1 cellular context compared by ENCODE assay signal in the genomic region with DNA sequence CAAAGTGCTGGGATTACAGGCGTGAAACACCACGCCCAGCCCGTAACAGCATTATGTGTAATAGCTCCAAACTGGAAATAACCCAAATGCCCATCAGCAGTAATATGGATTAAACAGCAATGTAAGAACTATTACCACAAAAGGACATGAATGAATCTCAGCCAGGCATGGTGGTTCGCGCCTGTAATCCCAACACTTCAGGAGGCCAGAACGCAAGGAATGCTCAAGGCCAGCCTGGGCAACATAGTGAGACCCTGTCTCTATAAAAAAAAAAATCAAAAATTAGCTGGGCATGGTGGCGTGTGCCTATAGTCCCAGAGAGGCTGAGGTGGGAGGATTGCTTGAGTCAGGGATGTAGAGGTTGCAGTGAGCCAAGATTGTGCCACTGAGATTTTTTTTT.
A peak's percentile ranks its signal among the peaks of the same experiment; 100 is the strongest.
TF ChIP-seq lines count a peak whose summit lies in the region.

No MANE protein-coding gene starts in this region.

TF ChIP-seq in HepG2, 621 proteins besides CTCF, POLR2A, EP300 and RAD21:
- no peak for TF ChIP-seq ZNF792 (CRISPR knock-in tag; IDR thresholded peaks at IDR 0.05)
- peak; percentile 42 for TF ChIP-seq ZNF121 (CRISPR knock-in tag; IDR thresholded peaks at IDR 0.05)
